Comparison of ENCODE assay signal across 8 cellular contexts in genomic region chr17:31508310-31509094, GRCh38.
DNase-seq lines count a peak whose midpoint lies in the region; ATAC-seq, FAIRE-seq and TF ChIP-seq lines count a peak whose summit lies in the region.

No MANE protein-coding gene starts in this region.

- no peak overlapping the region for H3K9ac ChIP-seq in SK-N-SH

- H3K27me3 ChIP-seq in SK-N-SH (ENCODE audit: insufficient read depth) (no peaks in the 10 kb centered on the region), body of pancreas (no peaks in the 10 kb centered on the region)

- H2AFZ ChIP-seq in SK-N-SH (ENCODE audit: low read depth), result no peak overlapping the region

- no peaks in the 10 kb centered on the region for H3K36me3 Mint-ChIP-seq in activated naive CD8-positive, alpha-beta T cell
- H3K36me3 Mint-ChIP-seq in mesothelial cell of epicardium, result no peaks in the 10 kb centered on the region

- no peaks in the 10 kb centered on the region for H3K9me2 ChIP-seq in SK-N-SH

- no peaks in the 10 kb centered on the region for H3K79me2 ChIP-seq in SK-N-SH (ENCODE audit: insufficient read depth)

- H3K27ac Mint-ChIP-seq in activated naive CD8-positive, alpha-beta T cell, result peak overlapping the region; percentile 100
- H3K27ac Mint-ChIP-seq in mesothelial cell of epicardium, result peak overlapping the region; percentile 11

- H3K4me1 ChIP-seq in SK-N-SH (ENCODE audit: control insufficient read depth in 1 of 2, insufficient read depth in 2 of 2, low read depth in 1 of 2, low read length in 1 of 2) (peaks cover 0 to 35% of the 10 kb centered on the region in 2 experiments; a peak in 1 of 4 replicates), body of pancreas (peaks cover 42% of the 10 kb centered on the region)

- peak overlapping the region in 1 of 2 experiments; percentile 31; a peak in 1 of 4 replicates for H3K27ac ChIP-seq in SK-N-SH (ENCODE audit: low read depth in 2 of 2, low read length in 1 of 2)
- H3K27ac ChIP-seq in body of pancreas, result peak overlapping the region in 1 of 4 donors; percentile 16

- intact Hi-C loops in body of pancreas (cut with DNase I), result no loop called here

- H3K36me3 ChIP-seq in SK-N-SH (replicated peaks in 1 of 2; ENCODE audit: control insufficient read depth in 1 of 2, insufficient read depth in 2 of 2, low read length in 1 of 2), result no peaks in the 10 kb centered on the region
- no peaks in the 10 kb centered on the region for H3K36me3 ChIP-seq in body of pancreas (replicated peaks in 1 of 2; ENCODE audit: insufficient read depth in 1 of 2, low read depth in 2 of 2)

- no peaks in the 10 kb centered on the region for H3K9me3 ChIP-seq in SK-N-SH
- H3K9me3 ChIP-seq in body of pancreas, result no peaks in the 10 kb centered on the region

- H3K4me3 ChIP-seq in SK-N-SH (ENCODE audit: low read depth in 2 of 2, low read length in 1 of 2) (no peak overlapping the region), body of pancreas (no peak overlapping the region)

- H3K4me2 ChIP-seq in SK-N-SH, result no peak overlapping the region

- 90% methylated on average over 11 of the region's 13 CpGs for WGBS in SK-N-SH (ENCODE audit: low lambda C conversion rate)
- 58 to 60% methylated on average over 8 to 13 of the region's 13 CpGs for WGBS in body of pancreas, 2 donors

- H3K4me3 Mint-ChIP-seq in activated naive CD8-positive, alpha-beta T cell, result peak overlapping the region; percentile 88
- H3K4me3 Mint-ChIP-seq in mesothelial cell of epicardium, result no peak overlapping the region

- no peaks in the 10 kb centered on the region for H3K9me3 Mint-ChIP-seq in activated naive CD8-positive, alpha-beta T cell (ENCODE audit: low read depth)
- peaks cover 3% of the 10 kb centered on the region for H3K9me3 Mint-ChIP-seq in mesothelial cell of epicardium

- DNase-seq in GM18507 (ENCODE audit: extremely low spot score, insufficient read length, low read depth), result no peak
- DNase-seq in SK-N-SH, result no peak
- DNase-seq in mesothelial cell of epicardium (ENCODE audit: low spot score in 2 of 2, unreplicated experiment in 2 of 2), result no peak
- no peak for DNase-seq in occipital lobe (lab: John Stamatoyannopoulos, UW)
- no peak for DNase-seq in HK-2 (ENCODE audit: unreplicated experiment)
- DNase-seq in body of pancreas, result no peak

- ATAC-seq in HG02610 (IDR thresholded peaks at IDR 0.05; ENCODE audit: unreplicated experiment) (peak; percentile 76), body of pancreas (no peak)

- H3K4me1 Mint-ChIP-seq in activated naive CD8-positive, alpha-beta T cell (ENCODE audit: low read depth), result peaks cover 56% of the 10 kb centered on the region
- H3K4me1 Mint-ChIP-seq in mesothelial cell of epicardium, result peaks cover 15% of the 10 kb centered on the region

- no peaks in the 10 kb centered on the region for H3F3A ChIP-seq in SK-N-SH (replicated peaks; ENCODE audit: insufficient read depth)

- peak; percentile 28 for TF ChIP-seq RAD21 in SK-N-SH (IDR thresholded peaks at IDR 0.05; ENCODE audit: low read length)

- CTCF ChIA-PET in SK-N-SH (lab: Yijun Ruan, JAX), result interaction anchor here (0.6 to 2.2 kb wide), 12 partner anchors 9 to 346 kb away, joined by 3 to 14 read pairs (median 4); no protein-coding TSS in a partner anchor

- POLR2A ChIA-PET in SK-N-SH (lab: Yijun Ruan, JAX), result no interaction called here

- FAIRE-seq in GM18507 (lab: Jason Lieb, UNC), result peak; percentile 97

- no peaks in the 10 kb centered on the region for H4K20me1 ChIP-seq in SK-N-SH (ENCODE audit: insufficient read depth)

- H3K27me3 Mint-ChIP-seq in activated naive CD8-positive, alpha-beta T cell, result no peaks in the 10 kb centered on the region
- no peaks in the 10 kb centered on the region for H3K27me3 Mint-ChIP-seq in mesothelial cell of epicardium (ENCODE audit: low read depth)

- 0 out of 2 replicates have a peak, but pooled peaks have one; percentile 16 for TF ChIP-seq CTCF in SK-N-SH (IDR thresholded peaks at IDR 0.05)
- no peak for TF ChIP-seq CTCF in mesothelial cell of epicardium (IDR thresholded peaks at IDR 0.05; ENCODE audit: unreplicated experiment)
- TF ChIP-seq CTCF in body of pancreas (IDR thresholded peaks at IDR 0.05), result peak in 2 of 7 experiments; percentile 9 to 12

- no peak for TF ChIP-seq POLR2A in body of pancreas (IDR thresholded peaks at IDR 0.05)

- no peak for TF ChIP-seq EP300 in SK-N-SH (IDR thresholded peaks at IDR 0.05; ENCODE audit: borderline replicate concordance in 1 of 2, low read depth in 1 of 2, low read length in 1 of 2)

TF ChIP-seq in SK-N-SH, 30 proteins besides CTCF, POLR2A, EP300 and RAD21:
- TF ChIP-seq ZBTB33 (IDR thresholded peaks at IDR 0.05; ENCODE audit: borderline replicate concordance, low read depth) (no peak), FOSL2 (IDR thresholded peaks at IDR 0.05; ENCODE audit: borderline replicate concordance, low read depth) (no peak), SMC3 (IDR thresholded peaks at IDR 0.05; ENCODE audit: low read depth, low read length) (no peak), PBX3 (IDR thresholded peaks at IDR 0.05) (no peak), RXRA (IDR thresholded peaks at IDR 0.05; ENCODE audit: borderline replicate concordance, low read depth) (no peak), MEF2A (IDR thresholded peaks at IDR 0.05; ENCODE audit: borderline replicate concordance, low read depth) (no peak), EZH2phosphoT487 (IDR thresholded peaks at IDR 0.05; ENCODE audit: borderline replicate concordance, low read depth) (no peak), NFIC (IDR thresholded peaks at IDR 0.05; ENCODE audit: borderline replicate concordance) (no peak)
TF ChIP-seq in SK-N-SH: peak in this region for 0.
